In the genomic region with DNA sequence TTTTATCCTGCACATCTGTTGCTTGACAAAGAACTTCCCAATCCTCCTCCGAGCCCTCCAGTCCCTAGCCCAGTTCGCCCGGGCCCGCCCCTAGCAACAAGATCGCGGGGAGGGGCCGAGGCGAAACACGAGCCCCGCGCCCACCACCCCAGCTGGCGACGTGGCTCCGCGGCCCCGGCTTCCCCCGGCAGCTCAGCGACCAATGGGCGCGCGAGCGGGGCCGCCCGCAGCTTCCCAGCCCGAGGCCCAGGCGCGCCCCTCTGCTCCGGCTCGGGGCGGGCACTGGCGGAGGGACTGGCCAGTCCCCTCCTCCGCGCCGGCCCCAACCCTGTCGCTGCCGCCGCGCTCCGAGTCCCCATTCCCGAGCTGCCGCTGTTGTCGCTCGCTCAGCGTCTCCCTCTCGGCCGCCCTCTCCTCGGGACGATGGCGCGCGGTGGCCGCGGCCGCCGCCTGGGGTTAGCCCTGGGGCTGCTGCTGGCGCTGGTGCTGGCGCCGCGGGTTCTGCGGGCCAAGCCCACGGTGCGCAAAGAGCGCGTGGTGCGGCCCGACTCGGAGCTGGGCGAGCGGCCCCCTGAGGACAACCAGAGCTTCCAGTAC, we compare ENCODE assay signal across 8 cellular contexts. TPM values are rescaled to one million over a fixed set of nuclear protein-coding genes. Genes with fewer than 3 reads are reported as not detected.
A peak's percentile ranks its signal among the peaks of the same experiment; 100 is the strongest.
DNase-seq lines count a peak whose midpoint lies in the region; ATAC-seq and TF ChIP-seq lines count a peak whose summit lies in the region.

Gene RCN1, plus strand, starts transcription at position 301 of the 597 bp plus-strand sequence. Its CDS starts 123 bp downstream, at position 424.

- H3K27me3 ChIP-seq in AG04450 (ENCODE audit: control insufficient read depth, insufficient read depth, low read length), result no peaks in the 10 kb centered on the region

- no peaks in the 10 kb centered on the region for H3K27me3 Mint-ChIP-seq in mesothelial cell of epicardium (ENCODE audit: low read depth)

- peaks cover 42% of the 10 kb centered on the region for H3K4me1 Mint-ChIP-seq in mesothelial cell of epicardium

- peak; percentile 24 for ATAC-seq in GM18520 (IDR thresholded peaks at IDR 0.05; ENCODE audit: unreplicated experiment)
- ATAC-seq in HG03039 (IDR thresholded peaks at IDR 0.05; ENCODE audit: unreplicated experiment), result peak; percentile 41

- H3K36me3 Mint-ChIP-seq in mesothelial cell of epicardium, result peaks cover 8% of the 10 kb centered on the region

- H3K27ac ChIP-seq in AG04450 (ENCODE audit: low read depth, low read length), result peak within 1 kb of the TSS; percentile 93

- POLR2A ChIA-PET in AG04450 (lab: Yijun Ruan, JAX), result interaction anchor here (0.6 to 1.6 kb wide), 10 partner anchors 9 to 721 kb away, joined by 3 to 7 read pairs (median 4); partner anchors contain the start of genes DCDC1 and DNAJC24

- TF ChIP-seq CTCF in AG04450 (IDR thresholded peaks at IDR 0.05; ENCODE audit: low read depth, low read length) (no peak), mesothelial cell of epicardium (IDR thresholded peaks at IDR 0.05; ENCODE audit: unreplicated experiment) (no peak)

- peak within 1 kb of the TSS; percentile 94 for H3K27ac Mint-ChIP-seq in mesothelial cell of epicardium

- peak within 1 kb of the TSS; percentile 86 for H3K4me3 ChIP-seq in AG04450 (ENCODE audit: low read depth, low read length)

- H3K9me3 ChIP-seq in AG04450 (ENCODE audit: control insufficient read depth, insufficient read depth, low read length), result no peaks in the 10 kb centered on the region

- H3K9me3 Mint-ChIP-seq in mesothelial cell of epicardium, result no peaks in the 10 kb centered on the region

- DNase-seq in AG04450 (ENCODE audit: low read depth, low spot score) (peak; percentile 67), NCI-H524 (lab: John Stamatoyannopoulos, UW) (peak; percentile 65 to 78), epidermal melanocyte (ENCODE audit: insufficient read length, low spot score) (peak; percentile 65), mesothelial cell of epicardium (ENCODE audit: low spot score in 2 of 2, unreplicated experiment in 2 of 2) (peak; percentile 74 to 84)
- DNase-seq in activated CD8-positive, alpha-beta memory T cell treated with anti-CD3 and anti-CD28 coated beads, Interleukin-2, amount 50 U/mL, for 48 hours, result peak; percentile 77
- peak; percentile 11 to 48 for DNase-seq in stimulated activated CD8-positive, alpha-beta memory T cell treated with anti-CD3 and anti-CD28 coated beads, Interleukin-7, amount 100 ng/mL, for 4 hours (ENCODE audit: low read depth in 2 of 2)

- CTCF ChIA-PET in AG04450 (lab: Charles Lee), result interaction anchor here (0.7 to 1.0 kb wide), 2 partner anchors 80 to 307 kb away, joined by 3 to 7 read pairs; no protein-coding TSS in a partner anchor

- H3K4me3 Mint-ChIP-seq in mesothelial cell of epicardium, result peak within 1 kb of the TSS; percentile 83

RNA-seq across cellular contexts. Expression of gene RCN1, which starts in this region (rescaled TPM):
- 324 and 448 TPM in 2 replicates for polyA plus RNA-seq in AG04450 (2011; rRNA removed)
- 141 and 195 TPM in 2 replicates for polyA minus RNA-seq in AG04450 (2011; rRNA and poly(A)+ RNA removed)
- 183 to 190 TPM (median 189 TPM) in 3 replicates for total RNA-seq in mesothelial cell of epicardium

Comparison
In these comparisons a context has a peak if more than half of its experiments do, and no peak if none do; other contexts are left out.
1. Peak in every context shown above with its lines: DNase-seq, ATAC-seq, H3K4me3 ChIP-seq and H3K27ac ChIP-seq.